Comparison of ENCODE assay signal across 1 cellular context in the genomic region with DNA sequence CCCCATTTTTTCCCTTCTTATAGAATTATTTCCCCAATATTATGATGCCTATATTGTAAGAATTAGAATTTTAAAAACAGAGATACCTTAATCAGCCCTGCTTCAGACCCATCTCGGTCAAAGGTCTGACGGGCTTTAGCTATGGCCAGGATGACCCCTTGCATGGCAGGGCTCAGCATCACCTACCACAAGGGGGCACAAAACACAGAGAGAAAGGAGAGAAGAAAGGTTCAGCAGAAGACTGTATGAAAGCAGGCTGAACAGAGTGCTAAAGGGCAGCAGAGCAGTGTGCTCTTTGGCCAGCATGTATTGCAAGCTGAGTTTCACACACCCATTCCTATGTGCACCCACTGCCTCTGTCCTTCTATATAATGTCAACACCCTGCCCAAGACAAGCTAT.
TF ChIP-seq lines count a peak whose summit lies in the region.

No MANE protein-coding gene starts in this region.

TF ChIP-seq in GM12878, 131 proteins besides CTCF, POLR2A, EP300 and RAD21:
- TF ChIP-seq, protein P1, sequence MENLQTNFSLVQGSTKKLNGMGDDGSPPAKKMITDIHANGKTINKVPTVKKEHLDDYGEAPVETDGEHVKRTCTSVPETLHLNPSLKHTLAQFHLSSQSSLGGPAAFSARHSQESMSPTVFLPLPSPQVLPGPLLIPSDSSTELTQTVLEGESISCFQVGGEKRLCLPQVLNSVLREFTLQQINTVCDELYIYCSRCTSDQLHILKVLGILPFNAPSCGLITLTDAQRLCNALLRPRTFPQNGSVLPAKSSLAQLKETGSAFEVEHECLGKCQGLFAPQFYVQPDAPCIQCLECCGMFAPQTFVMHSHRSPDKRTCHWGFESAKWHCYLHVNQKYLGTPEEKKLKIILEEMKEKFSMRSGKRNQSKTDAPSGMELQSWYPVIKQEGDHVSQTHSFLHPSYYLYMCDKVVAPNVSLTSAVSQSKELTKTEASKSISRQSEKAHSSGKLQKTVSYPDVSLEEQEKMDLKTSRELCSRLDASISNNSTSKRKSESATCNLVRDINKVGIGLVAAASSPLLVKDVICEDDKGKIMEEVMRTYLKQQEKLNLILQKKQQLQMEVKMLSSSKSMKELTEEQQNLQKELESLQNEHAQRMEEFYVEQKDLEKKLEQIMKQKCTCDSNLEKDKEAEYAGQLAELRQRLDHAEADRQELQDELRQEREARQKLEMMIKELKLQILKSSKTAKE (IDR thresholded peaks at IDR 0.05; ENCODE audit: low read depth, poor library complexity, severe bottlenecking), result no peak
- peak; percentile 58 for TF ChIP-seq SMC3 (IDR thresholded peaks at IDR 0.05; ENCODE audit: borderline replicate concordance, low read length)
- TF ChIP-seq NFYA (IDR thresholded peaks at IDR 0.05; ENCODE audit: borderline replicate concordance, low read depth, low read length), result no peak
- TF ChIP-seq BMI1 (IDR thresholded peaks at IDR 0.05; ENCODE audit: borderline replicate concordance), result no peak
TF ChIP-seq in GM12878: peak in this region for 1.
